ENCODE assay signal across 8 cellular contexts in the genomic region with DNA sequence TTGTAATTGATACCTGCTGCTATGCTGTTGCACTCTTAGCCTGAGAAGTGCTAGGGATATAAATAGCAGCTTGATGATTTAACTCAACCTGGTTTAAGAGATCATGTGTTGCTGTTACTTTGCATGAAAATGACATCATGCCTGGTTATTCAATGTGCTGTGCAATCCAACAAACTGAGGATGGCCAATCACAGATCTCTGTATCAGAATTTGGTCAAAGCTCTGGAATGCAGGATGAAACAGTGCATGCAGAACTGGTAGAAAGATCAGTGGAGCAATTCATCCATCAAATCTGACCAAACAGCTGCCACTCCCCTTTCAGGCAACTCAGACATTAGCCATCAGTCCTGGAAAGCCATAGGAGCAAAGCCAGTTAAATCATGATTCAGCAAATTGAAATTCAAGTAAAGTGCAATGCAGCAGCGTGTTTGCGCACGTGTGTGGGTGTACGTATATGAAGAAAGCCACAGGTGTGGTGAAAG.
DNase-seq lines count a peak whose midpoint lies in the region; ATAC-seq and TF ChIP-seq lines count a peak whose summit lies in the region.

No MANE protein-coding gene starts in this region.

- H3K27ac ChIP-seq in Karpas-422 (ENCODE audit: low read length): no peak overlapping the region

- peak; percentile 24 for DNase-seq in GM03348 (ENCODE audit: low spot score)
- peak; percentile 21 for DNase-seq in adipocyte (ENCODE audit: low read depth)
- DNase-seq in mucosa of descending colon: no peak
- DNase-seq in SHP77 treated with DMSO at 0.1 percent for 48 hours (lab: John Stamatoyannopoulos, UW): no peak
- no peak for DNase-seq in stimulated activated CD4-positive, alpha-beta T cell treated with anti-CD3 and anti-CD28 coated beads, Interleukin-4, amount 100 ng/mL, for 4 hours
- DNase-seq in Karpas-422: no peak

- H3K36me3 ChIP-seq in adipocyte (ENCODE audit: control insufficient read depth, insufficient read depth, low read length, severe bottlenecking) (no peaks in the 10 kb centered on the region), mucosa of descending colon (ENCODE audit: low read depth) (no peaks in the 10 kb centered on the region), Karpas-422 (ENCODE audit: insufficient read depth, low read length) (no peaks in the 10 kb centered on the region)

- no peak overlapping the region for H2AFZ ChIP-seq in Karpas-422 (ENCODE audit: low read length)

- no peaks in the 10 kb centered on the region for H3K9me2 ChIP-seq in Karpas-422 (replicated peaks; ENCODE audit: insufficient read depth, low read length)

- H3K4me3 ChIP-seq in adipocyte (ENCODE audit: low read length): no peak overlapping the region
- H3K4me3 ChIP-seq in mucosa of descending colon: no peak overlapping the region
- no peak overlapping the region for H3K4me3 ChIP-seq in Karpas-422 (ENCODE audit: low read length)

- peak; percentile 67 for ATAC-seq in HG02973 (IDR thresholded peaks at IDR 0.05; ENCODE audit: unreplicated experiment)
- ATAC-seq in mucosa of descending colon: peak; percentile 16
- ATAC-seq in GM19463 (IDR thresholded peaks at IDR 0.05; ENCODE audit: unreplicated experiment): no peak

- no peaks in the 10 kb centered on the region for H4K20me1 ChIP-seq in Karpas-422 (ENCODE audit: insufficient read depth, low read depth, low read length)

- no peak for TF ChIP-seq CTCF in mucosa of descending colon (IDR thresholded peaks at IDR 0.05)

- no peaks in the 10 kb centered on the region for H3K79me2 ChIP-seq in Karpas-422 (ENCODE audit: low read length)

- no peak overlapping the region for H3K4me2 ChIP-seq in Karpas-422 (ENCODE audit: low read depth, low read length, poor library complexity, severe bottlenecking)

- peaks cover 12% of the 10 kb centered on the region for H3K4me1 ChIP-seq in adipocyte (ENCODE audit: control insufficient read depth, insufficient read depth, low read length)
- H3K4me1 ChIP-seq in mucosa of descending colon (ENCODE audit: low read depth): no peaks in the 10 kb centered on the region
- peaks cover 33% of the 10 kb centered on the region for H3K4me1 ChIP-seq in Karpas-422 (ENCODE audit: low read length)

- intact Hi-C loops in mucosa of descending colon (cut with DNase I, micrococcal nuclease): no loop called here

- H3K9ac ChIP-seq in adipocyte (ENCODE audit: low read length) (no peak overlapping the region), Karpas-422 (ENCODE audit: low read length) (no peak overlapping the region)

- H3K9me3 ChIP-seq in adipocyte (ENCODE audit: control insufficient read depth, low read length) (no peaks in the 10 kb centered on the region), mucosa of descending colon (no peaks in the 10 kb centered on the region), Karpas-422 (ENCODE audit: low read length) (no peaks in the 10 kb centered on the region)

- H3K27me3 ChIP-seq in adipocyte (replicated peaks; ENCODE audit: control insufficient read depth, insufficient read depth, low read length): no peaks in the 10 kb centered on the region
- no peaks in the 10 kb centered on the region for H3K27me3 ChIP-seq in Karpas-422 (ENCODE audit: low read length)

Comparison
In these comparisons a context has a peak if more than half of its experiments do, and no peak if none do; other contexts are left out.
1. DNase-seq: peak in GM03348 (single experiment) and adipocyte (single experiment); none in mucosa of descending colon (0 of 3), SHP77 treated with DMSO at 0.1 percent for 48 hours (single experiment), stimulated activated CD4-positive, alpha-beta T cell treated with anti-CD3 and anti-CD28 coated beads, Interleukin-4, amount 100 ng/mL, for 4 hours (0 of 2) and Karpas-422 (single experiment).